Comparison of ENCODE assay signal across 12 cellular contexts in the genomic region with DNA sequence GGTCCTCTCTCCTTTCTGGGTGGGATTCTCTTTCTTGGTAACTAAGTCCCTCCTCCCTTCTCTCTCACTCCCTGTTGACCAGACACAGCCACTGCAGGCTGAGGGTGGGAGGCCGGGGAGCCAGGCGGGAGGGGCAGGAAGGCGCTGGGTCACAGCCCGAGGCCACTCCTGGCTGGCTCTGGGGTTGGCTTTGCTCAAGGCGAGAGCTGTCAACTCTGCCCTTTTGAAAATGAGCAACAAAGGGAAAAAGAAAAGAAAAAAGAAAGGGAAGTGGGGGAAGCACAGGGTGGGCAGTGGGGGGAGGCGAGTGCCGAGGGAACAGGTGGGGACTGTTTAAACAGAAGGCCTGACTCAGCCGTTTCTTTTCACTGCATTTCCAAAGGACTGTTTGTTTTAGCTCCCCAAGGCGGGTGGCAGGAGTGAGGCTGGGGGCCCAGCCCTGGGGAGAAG.
DNase-seq lines count a peak whose midpoint lies in the region; ATAC-seq and TF ChIP-seq lines count a peak whose summit lies in the region.
"Had no signal": no experiment of that assay in that cellular context is flagged by ENCODE, and none has a peak within 500 bp of the region (broad histone marks: within the 10 kb centered on the region; RNA-seq: fewer than 3 reads in every experiment).

No MANE protein-coding gene starts in this region.

- peaks cover 3% of the 10 kb centered on the region for H3K27me3 Mint-ChIP-seq in neural progenitor cell (ENCODE audit: insufficient read depth, low read depth)

- H3K27ac Mint-ChIP-seq in neural progenitor cell: peak overlapping the region; percentile 87
- H3K27ac Mint-ChIP-seq: activated CD8-positive, alpha-beta T cell treated with anti-CD3 and anti-CD28 coated beads, Interleukin-2, amount 10 ng/mL, durations not matched to agents 7 days and 5 days had no signal

- H3K9me3 Mint-ChIP-seq in neural progenitor cell: peaks cover 9% of the 10 kb centered on the region

- H3K9ac ChIP-seq in ES-I3 (ENCODE audit: low read depth, low read length) (peak overlapping the region; percentile 34; the same call in 1 of the 2 replicates), neural progenitor cell (no peak overlapping the region)

- H3K9me3 ChIP-seq in ES-I3 (ENCODE audit: control insufficient read depth, insufficient read depth, low read length) (no peaks in the 10 kb centered on the region), cardiac muscle cell (ENCODE audit: low read depth) (no peaks in the 10 kb centered on the region), neural progenitor cell (ENCODE audit: low read depth) (no peaks in the 10 kb centered on the region)

- no peaks in the 10 kb centered on the region for H4K20me1 ChIP-seq in neural progenitor cell (ENCODE audit: low read depth)

- H3K4me2 ChIP-seq in neural progenitor cell: peak overlapping the region; percentile 68

- TF ChIP-seq CTCF in cardiac muscle cell (IDR thresholded peaks at IDR 0.05; ENCODE audit: low read depth, low read length) (no peak), neural progenitor cell (IDR thresholded peaks at IDR 0.05) (peak; percentile 29)

- H3K27me3 ChIP-seq in cardiac muscle cell (no peaks in the 10 kb centered on the region), neural progenitor cell (peaks cover 11% of the 10 kb centered on the region)

- no peak overlapping the region for H2AFZ ChIP-seq in neural progenitor cell (replicated peaks)

- H3K4me3 ChIP-seq in cardiac muscle cell (no peak overlapping the region), neural progenitor cell (no peak overlapping the region)

- ATAC-seq in GM19455 (IDR thresholded peaks at IDR 0.05; ENCODE audit: unreplicated experiment) (no peak), GM18858 (IDR thresholded peaks at IDR 0.05; ENCODE audit: unreplicated experiment) (no peak), GM19328 (IDR thresholded peaks at IDR 0.05; ENCODE audit: unreplicated experiment) (no peak)
- ATAC-seq: activated CD8-positive, alpha-beta T cell treated with anti-CD3 and anti-CD28 coated beads, Interleukin-2, amount 10 ng/mL, durations not matched to agents 7 days and 5 days had no signal

- H3K4me3 Mint-ChIP-seq in neural progenitor cell: peak overlapping the region; percentile 30
- H3K4me3 Mint-ChIP-seq: activated CD8-positive, alpha-beta T cell treated with anti-CD3 and anti-CD28 coated beads, Interleukin-2, amount 10 ng/mL, durations not matched to agents 7 days and 5 days had no signal

- peaks cover under 1% of the 10 kb centered on the region for H3K36me3 Mint-ChIP-seq in neural progenitor cell

- peaks cover 22% of the 10 kb centered on the region for H3K4me1 Mint-ChIP-seq in neural progenitor cell

- H3K4me1 ChIP-seq in ES-I3 (ENCODE audit: insufficient read depth, low read length) (peaks cover 18% of the 10 kb centered on the region), cardiac muscle cell (ENCODE audit: low read depth) (peaks cover 36% of the 10 kb centered on the region), neural progenitor cell (peaks cover 43% of the 10 kb centered on the region)

- DNase-seq in NCI-H345 treated with DMSO at 0.1 percent for 48 hours (lab: John Stamatoyannopoulos, UW; ENCODE audit: unreplicated experiment) (peak; percentile 92), cardiac muscle cell (ENCODE audit: low read depth in 1 of 2, low spot score in 1 of 2) (peak in 1 of 2 donors; percentile 69), neural progenitor cell (ENCODE audit: low spot score) (peak; percentile 93), COLO829 (ENCODE audit: low spot score) (no peak)
- DNase-seq: activated CD8-positive, alpha-beta T cell treated with anti-CD3 and anti-CD28 coated beads, Interleukin-2, amount 10 ng/mL, durations not matched to agents 7 days and 5 days; mammary epithelial cell; MV-4-11; stimulated activated CD8-positive, alpha-beta memory T cell treated with anti-CD3 and anti-CD28 coated beads, Interleukin-4, amount 100 ng/mL, for 48 hours had no signal

- no peaks in the 10 kb centered on the region for H3K79me2 ChIP-seq in neural progenitor cell (ENCODE audit: low read depth)

- H3K27ac ChIP-seq in cardiac muscle cell (peak overlapping the region; percentile 56), neural progenitor cell (peak overlapping the region; percentile 44)

- peaks cover 32% of the 10 kb centered on the region for H3F3A ChIP-seq in neural progenitor cell (ENCODE audit: low read depth)

- no peaks in the 10 kb centered on the region for H3K36me3 ChIP-seq in ES-I3 (ENCODE audit: insufficient read depth, low read length)
- H3K36me3 ChIP-seq in cardiac muscle cell: no peaks in the 10 kb centered on the region
- no peaks in the 10 kb centered on the region for H3K36me3 ChIP-seq in neural progenitor cell
